11 cellular contexts compared by ENCODE assay signal in the genomic region with DNA sequence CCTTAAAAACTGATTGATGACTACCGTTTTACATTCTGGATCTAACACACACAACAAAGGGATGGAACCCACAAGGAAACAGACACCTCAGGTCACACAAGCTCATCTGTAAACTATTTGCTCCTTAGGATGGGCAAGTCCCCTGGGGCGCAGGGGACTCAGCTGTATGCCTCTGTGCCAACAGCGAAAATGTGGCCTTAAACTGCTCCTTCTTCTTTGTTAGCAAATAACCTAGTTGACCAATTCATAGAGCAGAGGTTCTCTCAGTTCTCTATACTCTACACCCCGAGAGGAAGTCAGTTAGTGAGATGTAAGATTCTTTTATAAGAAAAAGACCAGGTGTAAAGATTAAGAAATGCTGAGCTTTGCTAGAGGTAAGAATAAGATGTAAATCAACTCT.
A peak's percentile ranks its signal among the peaks of the same experiment; 100 is the strongest.
DNase-seq lines count a peak whose midpoint lies in the region; ATAC-seq lines count a peak whose summit lies in the region.
"Had no signal": no experiment of that assay in that cellular context is flagged by ENCODE, and none has a peak within 500 bp of the region (broad histone marks: within the 10 kb centered on the region; RNA-seq: fewer than 3 reads in every experiment).

No MANE protein-coding gene starts in this region.

- H3K4ac ChIP-seq in trophoblast cell (ENCODE audit: low read depth, low read length) = no peak overlapping the region

- no peaks in the 10 kb centered on the region for H3K79me2 ChIP-seq in trophoblast cell (ENCODE audit: control insufficient read depth, insufficient read depth, low read length, poor library complexity)

- H3K27me3 ChIP-seq in HUES64 (ENCODE audit: insufficient read depth, low read length) (no peaks in the 10 kb centered on the region), trophoblast cell (ENCODE audit: insufficient read depth, low read length) (no peaks in the 10 kb centered on the region)

- no peak overlapping the region for H3K23ac ChIP-seq in trophoblast cell (ENCODE audit: low read length)

- H2AFZ ChIP-seq in trophoblast cell (ENCODE audit: insufficient read depth, low read length, poor library complexity) = no peak overlapping the region

- H3K18ac ChIP-seq in trophoblast cell (ENCODE audit: low read length) = no peak overlapping the region

- ATAC-seq in GM19043 (IDR thresholded peaks at IDR 0.05; ENCODE audit: low read depth, unreplicated experiment) (peak; percentile 60), HG02678 (IDR thresholded peaks at IDR 0.05; ENCODE audit: unreplicated experiment) (peak; percentile 59)
- ATAC-seq: right cardiac atrium had no signal

- H2BK5ac ChIP-seq in trophoblast cell (ENCODE audit: low read depth, low read length, poor library complexity) = no peak overlapping the region

- no peak for DNase-seq in trophoblast cell
- no peak for DNase-seq in central memory CD4-positive, alpha-beta T cell
- DNase-seq in glomerular visceral epithelial cell (ENCODE audit: extremely low spot score) = no peak
- DNase-seq in NCI-H2196 treated with DMSO at 0.1 percent for 48 hours (lab: John Stamatoyannopoulos, UW; ENCODE audit: unreplicated experiment) = no peak
- DNase-seq: activated CD4-positive, alpha-beta memory T cell treated with anti-CD3 and anti-CD28 coated beads, Interleukin-2, amount 10 ng/mL, durations not matched to agents 7 days and 5 days; DMS53; endodermal cell; right cardiac atrium had no signal

- peaks cover 26% of the 10 kb centered on the region for H3K4me1 ChIP-seq in HUES64 (ENCODE audit: insufficient read depth, low read length)
- peaks cover 5 to 23% of the 10 kb centered on the region in 2 experiments for H3K4me1 ChIP-seq in trophoblast cell (ENCODE audit: control insufficient read depth in 1 of 2, insufficient read depth in 2 of 2, low read length in 2 of 2)

- no peaks in the 10 kb centered on the region for H3K36me3 ChIP-seq in HUES64 (ENCODE audit: insufficient read depth, low read length)
- H3K36me3 ChIP-seq in trophoblast cell (ENCODE audit: control insufficient read depth in 1 of 2, insufficient read depth in 2 of 2, low read length in 2 of 2) = no peaks in the 10 kb centered on the region

- peak overlapping the region; percentile 88 for H2BK120ac ChIP-seq in trophoblast cell (ENCODE audit: insufficient read depth, low read length, poor library complexity)

- no peak overlapping the region for H4K8ac ChIP-seq in trophoblast cell (ENCODE audit: low read depth, low read length)

- peak overlapping the region; percentile 60 for H3K14ac ChIP-seq in trophoblast cell (ENCODE audit: low read length)

- peak overlapping the region; percentile 88 for H2BK12ac ChIP-seq in trophoblast cell (ENCODE audit: low read length)

- H4K91ac ChIP-seq in trophoblast cell (ENCODE audit: low read depth, low read length) = peak overlapping the region; percentile 63

- no peak overlapping the region for H3K9ac ChIP-seq in HUES64 (ENCODE audit: low read depth, low read length)
- H3K9ac ChIP-seq in trophoblast cell (ENCODE audit: low read length) = no peak overlapping the region

- no peak overlapping the region for H4K12ac ChIP-seq in trophoblast cell (ENCODE audit: low read depth, low read length)

- H3K79me1 ChIP-seq in trophoblast cell (ENCODE audit: low read length) = peaks cover 9% of the 10 kb centered on the region

- no peak overlapping the region for H3K4me3 ChIP-seq in HUES64 (ENCODE audit: low read length)
- no peak overlapping the region for H3K4me3 ChIP-seq in trophoblast cell (ENCODE audit: low read depth, low read length)

- H3K4me2 ChIP-seq in trophoblast cell (ENCODE audit: low read length) = no peak overlapping the region

- 96% methylated on average over 3 of the region's 4 CpGs for WGBS in HUES64
- no CpG with 5 or more reads among the region's 4 CpGs for WGBS in trophoblast cell (ENCODE audit: extremely low coverage, insufficient coverage, insufficient read length)

- no peaks in the 10 kb centered on the region for H3K9me3 ChIP-seq in HUES64 (ENCODE audit: insufficient read depth, low read depth, low read length)
- no peaks in the 10 kb centered on the region for H3K9me3 ChIP-seq in trophoblast cell (ENCODE audit: insufficient read depth, low read depth, low read length)

- H3K27ac ChIP-seq in HUES64 (ENCODE audit: low read depth, low read length) (peak overlapping the region; percentile 32; the same call in 1 of the 2 replicates), trophoblast cell (ENCODE audit: low read depth, low read length) (no peak overlapping the region)

- H2AK5ac ChIP-seq in trophoblast cell (ENCODE audit: low read length) = peak overlapping the region; percentile 30
